34 cellular contexts compared by ENCODE assay signal in genomic region chr17:59110973-59111372, GRCh38.
"Had no signal": no experiment of that assay in that cellular context is flagged by ENCODE, and none has a peak within 500 bp of the region (broad histone marks: within the 10 kb centered on the region; RNA-seq: fewer than 3 reads in every experiment).

No MANE protein-coding gene starts in this region.

- H3K4me3 ChIP-seq: adrenal gland, body of pancreas, cardiac muscle cell, colonic mucosa, gastroesophageal sphincter, hepatocyte, ovary, prostate gland, sigmoid colon, thoracic aorta had no signal

- H3K36me3 ChIP-seq: adrenal gland, colonic mucosa, ovary, prostate gland, thoracic aorta had no signal

- H3K27ac Mint-ChIP-seq: activated CD4-positive, alpha-beta memory T cell treated with anti-CD3 and anti-CD28 coated beads for 36 hours; activated naive CD4-positive, alpha-beta T cell treated with anti-CD3 and anti-CD28 coated beads for 36 hours; activated naive CD8-positive, alpha-beta T cell treated with anti-CD3 and anti-CD28 coated beads for 36 hours; nephron; stimulated activated effector memory CD8-positive, alpha-beta T cell treated with anti-CD3 and anti-CD28 coated beads, Interleukin-12 subunit alpha, Interleukin-12 subunit beta, amount 100 ng/mL, for 72 hours; stimulated activated naive CD8-positive, alpha-beta T cell treated with anti-CD3 and anti-CD28 coated beads, Interleukin-15, Interleukin-2, amounts not matched to agents 100 ng/mL and 50 ng/mL, for 24 hours had no signal

- ATAC-seq: activated CD4-positive, CD25-positive, alpha-beta regulatory T cell treated with anti-CD3 and anti-CD28 coated beads, Interleukin-2, amount 50 U/mL, for 24 hours; body of pancreas; gastroesophageal sphincter; left ventricle myocardium superior; stimulated activated effector memory CD8-positive, alpha-beta T cell treated with anti-CD3 and anti-CD28 coated beads, Interleukin-12 subunit alpha, Interleukin-12 subunit beta, amount 100 ng/mL, for 72 hours; T-cell had no signal

- H3K9me3 ChIP-seq: adrenal gland, body of pancreas, colonic mucosa, gastroesophageal sphincter, neutrophil, ovary, prostate gland, sigmoid colon, thoracic aorta had no signal

- H3K4me1 ChIP-seq: colonic mucosa had no signal

- H3K27ac ChIP-seq: adrenal gland, body of pancreas, cardiac muscle cell, colonic mucosa, gastroesophageal sphincter, hepatocyte, neutrophil, ovary, prostate gland, sigmoid colon, thoracic aorta, WERI-Rb-1 had no signal

- H3K27me3 Mint-ChIP-seq: activated CD4-positive, alpha-beta memory T cell treated with anti-CD3 and anti-CD28 coated beads for 36 hours; activated naive CD8-positive, alpha-beta T cell treated with anti-CD3 and anti-CD28 coated beads for 36 hours; stimulated activated naive CD8-positive, alpha-beta T cell treated with anti-CD3 and anti-CD28 coated beads, Interleukin-15, Interleukin-2, amounts not matched to agents 100 ng/mL and 50 ng/mL, for 24 hours; T-cell had no signal

- DNase-seq: activated CD4-positive, alpha-beta memory T cell treated with anti-CD3 and anti-CD28 coated beads for 36 hours; activated CD4-positive, alpha-beta T cell treated with anti-CD3 and anti-CD28 coated beads for 48 hours; activated effector memory CD4-positive, alpha-beta T cell treated with anti-CD3 and anti-CD28 coated beads, Interleukin-2, amount 50 U/mL, for 16 hours; activated naive CD4-positive, alpha-beta T cell treated with anti-CD3 and anti-CD28 coated beads for 36 hours; activated naive CD8-positive, alpha-beta T cell treated with anti-CD3 and anti-CD28 coated beads for 36 hours; activated T-cell treated with anti-CD3 and anti-CD28 coated beads, Interleukin-2, amount 50 U/mL, for 1 hour; adrenal gland; aorta; body of pancreas; cerebellar nuclear complex; colonic mucosa; dorsolateral prefrontal cortex; effector memory CD4-positive, alpha-beta T cell; erythroblast; islet precursor cell; left ventricle myocardium superior; ovary; retina; sigmoid colon; small intestine; stimulated activated CD4-positive, alpha-beta T cell treated with anti-CD3 and anti-CD28 coated beads, Interleukin-4, amount 100 ng/mL, for 24 hours; T-cell; trophoblast cell; WERI-Rb-1 had no signal

- H3K9me3 Mint-ChIP-seq: activated CD4-positive, alpha-beta memory T cell treated with anti-CD3 and anti-CD28 coated beads for 36 hours; activated naive CD4-positive, alpha-beta T cell treated with anti-CD3 and anti-CD28 coated beads for 36 hours; activated naive CD8-positive, alpha-beta T cell treated with anti-CD3 and anti-CD28 coated beads for 36 hours; nephron; stimulated activated effector memory CD8-positive, alpha-beta T cell treated with anti-CD3 and anti-CD28 coated beads, Interleukin-12 subunit alpha, Interleukin-12 subunit beta, amount 100 ng/mL, for 72 hours; stimulated activated naive CD8-positive, alpha-beta T cell treated with anti-CD3 and anti-CD28 coated beads, Interleukin-15, Interleukin-2, amounts not matched to agents 100 ng/mL and 50 ng/mL, for 24 hours; T-cell had no signal

- H3K4me3 Mint-ChIP-seq: activated CD4-positive, alpha-beta memory T cell treated with anti-CD3 and anti-CD28 coated beads for 36 hours; activated naive CD4-positive, alpha-beta T cell treated with anti-CD3 and anti-CD28 coated beads for 36 hours; activated naive CD8-positive, alpha-beta T cell treated with anti-CD3 and anti-CD28 coated beads for 36 hours; stimulated activated effector memory CD8-positive, alpha-beta T cell treated with anti-CD3 and anti-CD28 coated beads, Interleukin-12 subunit alpha, Interleukin-12 subunit beta, amount 100 ng/mL, for 72 hours; stimulated activated naive CD8-positive, alpha-beta T cell treated with anti-CD3 and anti-CD28 coated beads, Interleukin-15, Interleukin-2, amounts not matched to agents 100 ng/mL and 50 ng/mL, for 24 hours; T-cell had no signal
